8 cellular contexts compared by ENCODE assay signal in the genomic region with DNA sequence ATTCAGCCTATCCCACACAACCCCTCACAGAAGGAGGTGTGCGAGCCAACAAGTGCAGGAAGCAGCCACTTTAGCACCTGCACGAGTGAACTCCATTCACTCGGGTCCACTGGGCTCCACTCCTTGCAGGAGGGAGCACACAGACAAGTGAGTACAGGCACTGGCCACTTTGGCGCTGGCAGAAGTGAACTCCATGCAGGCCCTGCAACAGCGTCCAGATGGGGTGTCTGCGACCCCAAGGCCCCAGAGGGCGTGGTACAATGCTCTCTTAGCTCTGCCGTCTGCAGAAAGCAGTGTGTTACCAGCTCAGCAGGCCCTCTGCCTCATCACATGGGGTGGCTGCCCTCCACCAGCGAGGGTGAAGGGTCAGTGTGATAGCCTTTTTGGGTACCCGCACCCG.
"Had no signal": no experiment of that assay in that cellular context is flagged by ENCODE, and none has a peak within 500 bp of the region (broad histone marks: within the 10 kb centered on the region; RNA-seq: fewer than 3 reads in every experiment).

No MANE protein-coding gene starts in this region.

- FAIRE-seq: H1, H54, HTR-8/SVneo, K562 had no signal

- H3K4me3 ChIP-seq: GM23338, K562 had no signal

- ATAC-seq: GM23338, K562 had no signal

- H3K4me3 Mint-ChIP-seq: GM23338, H9 had no signal

- H3K27ac Mint-ChIP-seq: GM23338, H9 had no signal

- H3K4me1 Mint-ChIP-seq: GM23338, H9 had no signal

- DNase-seq: H9, HCEC 1CT, IMR-90 had no signal
